1 cellular context compared by ENCODE assay signal in the genomic region with DNA sequence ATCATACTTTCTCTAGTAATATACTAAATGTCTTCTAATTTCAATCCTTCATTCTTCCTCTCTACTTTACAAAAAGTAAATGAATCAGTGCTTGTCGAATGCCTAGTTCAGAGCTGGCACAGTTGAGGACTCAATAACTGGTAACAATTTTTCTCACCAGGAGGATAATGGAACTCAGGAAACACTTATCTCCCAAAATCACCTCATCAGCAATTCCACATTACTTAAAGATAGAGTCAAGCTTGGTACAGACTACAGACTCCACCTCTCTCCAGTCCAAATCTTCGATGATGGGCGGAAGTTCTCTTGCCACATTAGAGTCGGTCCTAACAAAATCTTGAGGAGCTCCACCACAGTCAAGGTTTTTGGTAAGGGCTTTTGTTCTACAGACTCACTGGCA.
TF ChIP-seq lines count a peak whose summit lies in the region.

No MANE protein-coding gene starts in this region.

TF ChIP-seq in K562, 482 proteins besides CTCF, POLR2A, EP300 and RAD21:
- TF ChIP-seq MTA3 (IDR thresholded peaks at IDR 0.05; ENCODE audit: borderline replicate concordance) = no peak
- TF ChIP-seq TBL1XR1 (IDR thresholded peaks at IDR 0.05; ENCODE audit: low read length in 2 of 2) = no peak
- TF ChIP-seq MAFG (tag; conservative IDR thresholded peaks at IDR 0.05) = peak; percentile 29; the same call in 1 of the 2 replicates
- TF ChIP-seq, protein P1, sequence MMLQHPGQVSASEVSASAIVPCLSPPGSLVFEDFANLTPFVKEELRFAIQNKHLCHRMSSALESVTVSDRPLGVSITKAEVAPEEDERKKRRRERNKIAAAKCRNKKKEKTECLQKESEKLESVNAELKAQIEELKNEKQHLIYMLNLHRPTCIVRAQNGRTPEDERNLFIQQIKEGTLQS (IDR thresholded peaks at IDR 0.05) = no peak
- TF ChIP-seq, protein P1 (CRISPR knock-in tag; conservative IDR thresholded peaks at IDR 0.05) = no peak
